In the genomic region with DNA sequence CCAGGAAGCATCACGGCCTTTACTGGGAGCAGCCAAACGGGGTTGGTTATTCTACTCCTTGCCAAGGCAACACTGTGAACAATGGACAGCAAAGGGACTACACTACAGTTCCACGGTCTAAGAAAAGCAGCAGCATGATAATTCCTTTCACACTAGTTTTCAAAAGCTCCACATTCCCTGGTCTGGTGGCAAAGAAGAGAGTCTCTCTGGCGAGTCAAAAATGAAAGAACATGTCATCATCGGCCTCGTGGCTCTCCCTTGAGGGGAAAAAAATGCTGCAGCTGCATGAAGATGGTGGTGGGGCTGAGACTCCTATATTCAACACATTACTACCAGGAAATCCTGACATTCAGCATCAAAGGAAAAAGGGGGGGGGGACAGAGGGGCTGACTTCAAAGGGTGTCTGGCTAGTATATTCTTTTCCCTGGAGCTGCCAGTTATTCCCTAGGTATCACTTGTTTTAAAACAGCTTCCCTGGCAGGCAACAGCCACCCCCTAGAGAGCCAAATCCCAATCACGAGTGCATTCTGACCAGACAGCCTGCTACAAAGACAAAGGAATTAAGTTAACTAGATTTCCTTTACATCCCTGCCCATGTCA, we compare ENCODE assay signal across 1 cellular context.
TF ChIP-seq lines count a peak whose summit lies in the region.

No MANE protein-coding gene starts in this region.

TF ChIP-seq in SK-N-SH treated with all-trans-retinoic acid at 6 μM for 48 hours, 23 proteins besides CTCF, POLR2A, EP300 and RAD21 (continued from another document):
- TF ChIP-seq PATZ1 (CRISPR knock-in tag; IDR thresholded peaks at IDR 0.05; ENCODE audit: borderline replicate concordance), result no peak
- no peak; the same call in 1 of the 2 replicates for TF ChIP-seq TCF4 (CRISPR knock-in tag; IDR thresholded peaks at IDR 0.05; ENCODE audit: borderline replicate concordance)
- TF ChIP-seq RARB (CRISPR knock-in tag; IDR thresholded peaks at IDR 0.05), result no peak
- no peak for TF ChIP-seq CREB5 (CRISPR knock-in tag; IDR thresholded peaks at IDR 0.05; ENCODE audit: low read depth)
- TF ChIP-seq OSR1 (CRISPR knock-in tag; IDR thresholded peaks at IDR 0.05), result no peak
- no peak for TF ChIP-seq PPARA (CRISPR knock-in tag; IDR thresholded peaks at IDR 0.05; ENCODE audit: borderline replicate concordance)
- no peak for TF ChIP-seq BACH2 (CRISPR knock-in tag; IDR thresholded peaks at IDR 0.05; ENCODE audit: borderline replicate concordance)
- no peak for TF ChIP-seq ZNF8 (CRISPR knock-in tag; IDR thresholded peaks at IDR 0.05)
- TF ChIP-seq POU6F1 (CRISPR knock-in tag; IDR thresholded peaks at IDR 0.05; ENCODE audit: borderline replicate concordance, low read depth), result no peak
- TF ChIP-seq CSRNP3 (CRISPR knock-in tag; IDR thresholded peaks at IDR 0.05), result no peak
- no peak for TF ChIP-seq ARNTL (CRISPR knock-in tag; IDR thresholded peaks at IDR 0.05; ENCODE audit: borderline replicate concordance, low read depth)
- no peak for TF ChIP-seq TOX (CRISPR knock-in tag; IDR thresholded peaks at IDR 0.05; ENCODE audit: borderline replicate concordance)
- no peak for TF ChIP-seq ZFP30 (CRISPR knock-in tag; IDR thresholded peaks at IDR 0.05)
- no peak for TF ChIP-seq ZC3H10 (CRISPR knock-in tag; IDR thresholded peaks at IDR 0.05)
- no peak for TF ChIP-seq ESRRG (CRISPR knock-in tag; IDR thresholded peaks at IDR 0.05)
- no peak for TF ChIP-seq ISL1 (CRISPR knock-in tag; IDR thresholded peaks at IDR 0.05)
